Comparison of ENCODE assay signal across 7 cellular contexts in genomic region chr3:172106989-172107388, GRCh38.
DNase-seq lines count a peak whose midpoint lies in the region; ATAC-seq and FAIRE-seq lines count a peak whose summit lies in the region.

No MANE protein-coding gene starts in this region.

- ATAC-seq in GM21360 (IDR thresholded peaks at IDR 0.05; ENCODE audit: unreplicated experiment), result peak; percentile 57
- ATAC-seq in HG03520 (IDR thresholded peaks at IDR 0.05; ENCODE audit: unreplicated experiment), result peak; percentile 30

- H3K36me3 ChIP-seq in small intestine (ENCODE audit: control insufficient read depth in 2 of 2, insufficient read depth in 2 of 2, low read length in 2 of 2), result no peaks in the 10 kb centered on the region

- no peak for FAIRE-seq in small intestine (lab: Jason Lieb, UNC)

- H3K27me3 ChIP-seq in small intestine (ENCODE audit: control insufficient read depth in 2 of 2, insufficient read depth in 2 of 2, low read length in 2 of 2), result no peaks in the 10 kb centered on the region

- DNase-seq in activated CD4-positive, CD25-positive, alpha-beta regulatory T cell (lab: John Stamatoyannopoulos, UW), result peak; percentile 2 to 18 (median 10)
- DNase-seq in effector CD4-positive, alpha-beta T cell, result peak; percentile 42
- DNase-seq in small intestine (peak; percentile 59), HT-29 (ENCODE audit: low spot score) (no peak), NCI-H1694 (lab: John Stamatoyannopoulos, UW) (no peak)

- 63 to 80% (median 64%) methylated on average over 7 of the region's 7 CpGs for WGBS in small intestine, 3 donors

- peak overlapping the region in 1 of 2 donors; percentile 72 for H3K27ac ChIP-seq in small intestine (ENCODE audit: low read depth in 1 of 2, low read length in 1 of 2)

- no peaks in the 10 kb centered on the region for H3K9me3 ChIP-seq in small intestine (ENCODE audit: control insufficient read depth, low read depth)

- H3K4me3 ChIP-seq in small intestine (ENCODE audit: low read depth in 1 of 2, low read length in 2 of 2), result no peak overlapping the region

- H3K4me1 ChIP-seq in small intestine (ENCODE audit: control insufficient read depth in 2 of 2, insufficient read depth in 1 of 2, low read depth in 1 of 2, low read length in 1 of 2), result peaks cover 2% of the 10 kb centered on the region in 2 donors

Comparison
In these comparisons a context has a peak if more than half of its experiments do, and no peak if none do; other contexts are left out.
1. DNase-seq: peak in activated CD4-positive, CD25-positive, alpha-beta regulatory T cell (4 of 4), effector CD4-positive, alpha-beta T cell (single experiment) and small intestine (single experiment); none in HT-29 (single experiment) and NCI-H1694 (single experiment).